In genomic region chr18:47929681-47930085, GRCh38 we compare ENCODE assay signal across 8 cellular contexts. TPM values are rescaled to one million over a fixed set of nuclear protein-coding genes. Genes with fewer than 3 reads are reported as not detected.
A peak's percentile ranks its signal among the peaks of the same experiment; 100 is the strongest.
DNase-seq lines count a peak whose midpoint lies in the region; ATAC-seq and TF ChIP-seq lines count a peak whose summit lies in the region.

No MANE protein-coding gene starts in this region.

- H3K4me3 Mint-ChIP-seq in mesothelial cell of epicardium: peak overlapping the region; percentile 89

- peaks cover 2% of the 10 kb centered on the region for H3K4me1 ChIP-seq in NT2/D1 (ENCODE audit: insufficient read depth, insufficient read length)

- H3K27me3 ChIP-seq in NT2/D1 (ENCODE audit: insufficient read depth, insufficient read length): no peaks in the 10 kb centered on the region

- POLR2A ChIA-PET in HEK293T (lab: Yijun Ruan, JAX): interaction anchor here (1.0 to 1.3 kb wide), 2 partner anchors 31 to 51 kb away, joined by 3 to 5 read pairs; no protein-coding TSS in a partner anchor

- peak; percentile 23 for DNase-seq in NOMO-1 treated with DMSO at 0.1 percent for 48 hours (lab: John Stamatoyannopoulos, UW; ENCODE audit: unreplicated experiment)
- no peak for DNase-seq in NOMO-1 treated with dmso at 0.1 percent for 144 hours (lab: John Stamatoyannopoulos, UW; ENCODE audit: unreplicated experiment)
- no peak for DNase-seq in NT2/D1 (ENCODE audit: low read depth, low spot score)
- DNase-seq in dermis blood vessel endothelial cell: peak; percentile 53
- DNase-seq in mesothelial cell of epicardium (ENCODE audit: low spot score in 2 of 2, unreplicated experiment in 2 of 2): no peak
- DNase-seq in HEK293T (ENCODE audit: extremely low spot score): no peak

- no peaks in the 10 kb centered on the region for H3K9me3 ChIP-seq in NT2/D1 (ENCODE audit: insufficient read depth, low read length)

- CTCF ChIA-PET in HEK293T (lab: Yijun Ruan, JAX): interaction anchor here (0.6 kb wide), 2 partner anchors 30 to 143 kb away, joined by 3 to 7 read pairs; no protein-coding TSS in a partner anchor

- H3K27me3 Mint-ChIP-seq in mesothelial cell of epicardium (ENCODE audit: low read depth): no peaks in the 10 kb centered on the region

- ATAC-seq in HG03280 (IDR thresholded peaks at IDR 0.05; ENCODE audit: unreplicated experiment) (no peak), HG03457 (IDR thresholded peaks at IDR 0.05; ENCODE audit: unreplicated experiment) (no peak)

- H3K4me1 Mint-ChIP-seq in mesothelial cell of epicardium: peaks cover 52% of the 10 kb centered on the region

- TF ChIP-seq CTCF in mesothelial cell of epicardium (IDR thresholded peaks at IDR 0.05; ENCODE audit: unreplicated experiment): no peak

- H3K36me3 ChIP-seq in NT2/D1 (ENCODE audit: insufficient read depth, insufficient read length, low read length): no peaks in the 10 kb centered on the region

- H3K9ac ChIP-seq in NT2/D1 (ENCODE audit: insufficient read length, low read depth): peak overlapping the region; percentile 88

- no peaks in the 10 kb centered on the region for H3K36me3 Mint-ChIP-seq in mesothelial cell of epicardium

- H3K27ac Mint-ChIP-seq in mesothelial cell of epicardium: peak overlapping the region; percentile 95

- peak overlapping the region; percentile 75 for H3K4me3 ChIP-seq in NT2/D1 (ENCODE audit: insufficient read length, low read depth)

- no peaks in the 10 kb centered on the region for H3K9me3 Mint-ChIP-seq in mesothelial cell of epicardium

TF ChIP-seq in HEK293T, 16 proteins besides CTCF, POLR2A, EP300 and RAD21:
- TF ChIP-seq SUZ12 (IDR thresholded peaks at IDR 0.05) (no peak), PKNOX1 (IDR thresholded peaks at IDR 0.05) (no peak), SP1 (IDR thresholded peaks at IDR 0.05) (no peak), HDGF (IDR thresholded peaks at IDR 0.05; ENCODE audit: borderline replicate concordance) (no peak), FOXK2 (IDR thresholded peaks at IDR 0.05) (no peak), FOXA1 (IDR thresholded peaks at IDR 0.05) (no peak), ZNF384 (IDR thresholded peaks at IDR 0.05) (no peak), BHLHE40 (IDR thresholded peaks at IDR 0.05; ENCODE audit: borderline replicate concordance) (no peak), ELF4 (IDR thresholded peaks at IDR 0.05) (no peak), FOXM1 (IDR thresholded peaks at IDR 0.05; ENCODE audit: borderline replicate concordance) (no peak), NFRKB (IDR thresholded peaks at IDR 0.05) (no peak), ARNT (IDR thresholded peaks at IDR 0.05) (no peak), L3MBTL2 (conservative IDR thresholded peaks at IDR 0.05) (no peak), TARDBP (IDR thresholded peaks at IDR 0.05) (no peak), LEF1 (IDR thresholded peaks at IDR 0.05; ENCODE audit: borderline replicate concordance) (no peak), CTBP1 (IDR thresholded peaks at IDR 0.05; ENCODE audit: borderline replicate concordance) (no peak)
TF ChIP-seq in HEK293T: peak in this region for 0.

RNA-seq across cellular contexts. Expression of gene SMAD2, which starts 0.8 kb away (rescaled TPM):
- total RNA-seq in dermis blood vessel endothelial cell: 118 and 171 TPM in 2 replicates
- 161 to 164 TPM (median 164 TPM) in 3 replicates for total RNA-seq in mesothelial cell of epicardium

Comparison
In these comparisons a context has a peak if more than half of its experiments do, and no peak if none do; other contexts are left out.
1. DNase-seq: peak in NOMO-1 treated with DMSO at 0.1 percent for 48 hours (single experiment) and dermis blood vessel endothelial cell (single experiment); none in NOMO-1 treated with dmso at 0.1 percent for 144 hours (single experiment), NT2/D1 (single experiment), mesothelial cell of epicardium (0 of 2) and HEK293T (single experiment).